In the genomic region with DNA sequence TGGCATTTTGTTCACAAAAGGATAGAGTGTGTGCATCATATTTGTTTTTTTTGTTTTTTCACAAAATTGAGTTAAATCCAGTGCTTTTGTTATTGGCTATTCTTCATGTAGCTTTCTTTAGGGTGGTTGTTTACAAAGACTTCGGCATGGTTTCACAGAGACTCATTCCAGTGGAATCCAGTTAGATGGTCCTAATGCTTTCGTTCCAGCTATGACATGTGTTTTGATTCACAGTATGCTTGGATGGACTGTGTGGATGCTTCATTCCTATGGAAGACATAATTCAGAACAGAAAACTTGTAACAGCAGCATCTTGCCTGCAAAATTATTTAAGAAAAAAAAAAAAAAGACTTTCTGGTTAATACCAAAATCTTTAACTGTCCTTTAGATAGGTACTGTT, we compare ENCODE assay signal across 10 cellular contexts.
A peak's percentile ranks its signal among the peaks of the same experiment; 100 is the strongest.
DNase-seq lines count a peak whose midpoint lies in the region; ATAC-seq and TF ChIP-seq lines count a peak whose summit lies in the region.
"Had no signal": no experiment of that assay in that cellular context is flagged by ENCODE, and none has a peak within 500 bp of the region (broad histone marks: within the 10 kb centered on the region; RNA-seq: fewer than 3 reads in every experiment).

No MANE protein-coding gene starts in this region.

- no peaks in the 10 kb centered on the region for H4K20me1 ChIP-seq in IMR-90 (ENCODE audit: insufficient read depth, low read length)

- no peak overlapping the region for H3K14ac ChIP-seq in IMR-90 (replicated peaks; ENCODE audit: low read depth, low read length)

- H3K36me3 Mint-ChIP-seq in naive B cell: no peaks in the 10 kb centered on the region

- H3K9me3 Mint-ChIP-seq in naive B cell: no peaks in the 10 kb centered on the region

- no peak overlapping the region for H3K9ac ChIP-seq in IMR-90 (ENCODE audit: low read depth, low read length)

- peak overlapping the region; percentile 72 for H2BK5ac ChIP-seq in IMR-90 (ENCODE audit: low read depth, low read length, poor library complexity, severe bottlenecking)

- H3K4me1 ChIP-seq in IMR-90 (ENCODE audit: control insufficient read depth, insufficient read depth, low read length): peaks cover 29% of the 10 kb centered on the region

- H3K56ac ChIP-seq in IMR-90 (ENCODE audit: extremely low read depth, insufficient read depth, low read length): no peak overlapping the region

- H2BK120ac ChIP-seq in IMR-90 (ENCODE audit: low read depth, low read length): peak overlapping the region; percentile 78

- DNase-seq in AG10803 (ENCODE audit: low read depth) (peak; percentile 97), IMR-90 (peak; percentile 95), astrocyte of the spinal cord (ENCODE audit: low read depth, low spot score) (peak; percentile 92), naive B cell (no peak), Right ventricle myocardium inferior (ENCODE audit: missing footprints) (no peak), cortex of kidney (lab: John Stamatoyannopoulos, UW) (no peak), NCI-H1417 (lab: John Stamatoyannopoulos, UW) (no peak)
- DNase-seq: cerebellar nuclear complex had no signal

- H3K4me3 ChIP-seq in AG10803 (ENCODE audit: low read length) (no peak overlapping the region), IMR-90 (ENCODE audit: insufficient read depth, low read depth, low read length) (no peak overlapping the region), astrocyte of the spinal cord (ENCODE audit: low read depth, low read length) (no peak overlapping the region)
- H3K4me3 ChIP-seq: SK-N-MC had no signal

- H3K27ac Mint-ChIP-seq in naive B cell: peak overlapping the region in 5 of 6 donors; percentile 86 to 98 (median 95)

- CTCF ChIA-PET in IMR-90 (lab: Yijun Ruan, JAX): interaction anchor here (0.7 to 1.3 kb wide), 2 partner anchors 25 to 37 kb away, joined by 3 read pairs; no protein-coding TSS in a partner anchor

- dilution Hi-C loops in IMR-90 (cut with HindIII; ENCODE audit: low sequenced_read_pairs, unreplicated experiment): no loop called here

- peak overlapping the region; percentile 80; the same call in 1 of the 2 replicates for H3K4ac ChIP-seq in IMR-90 (ENCODE audit: low read depth, low read length)

- no peak overlapping the region; the same call in 1 of the 2 replicates for H3K27ac ChIP-seq in IMR-90 (ENCODE audit: insufficient read depth, low read length)
- H3K27ac ChIP-seq: SK-N-MC had no signal

- TF ChIP-seq POLR2A in IMR-90 (IDR thresholded peaks at IDR 0.05; ENCODE audit: low read depth, low read length): no peak

- peak overlapping the region; percentile 86; the same call in 1 of the 2 replicates for H4K5ac ChIP-seq in IMR-90 (ENCODE audit: low read depth, low read length)

- H3K23ac ChIP-seq in IMR-90 (ENCODE audit: low read depth, low read length): no peak overlapping the region

- BruUV-seq in IMR-90 (replicated peaks; lab: Mats Ljungman, UMichigan): no TSS peak

- no peaks in the 10 kb centered on the region for H3K27me3 Mint-ChIP-seq in naive B cell

- peak overlapping the region in 1 of 2 experiments; percentile 61; a peak in 1 of 4 replicates for H4K8ac ChIP-seq in IMR-90 (ENCODE audit: low read depth in 2 of 2, low read length in 2 of 2)

- H4K91ac ChIP-seq in IMR-90 (ENCODE audit: insufficient read depth, low read depth, low read length): no peak overlapping the region; the same call in 1 of the 2 replicates

- H2AFZ ChIP-seq in IMR-90 (replicated peaks; ENCODE audit: low read length, poor library complexity): no peak overlapping the region

- peak overlapping the region; percentile 94; the same call in 1 of the 2 replicates for H3K18ac ChIP-seq in IMR-90 (ENCODE audit: low read depth, low read length)

- H3K79me1 ChIP-seq in IMR-90 (ENCODE audit: low read depth in 1 of 2, low read length in 2 of 2): peaks cover 4 to 38% of the 10 kb centered on the region in 2 experiments; a peak in 2 of 4 replicates

- no peaks in the 10 kb centered on the region for H3K27me3 ChIP-seq in IMR-90 (ENCODE audit: control insufficient read depth, insufficient read depth, low read length)

- peak overlapping the region; percentile 47 for H2BK20ac ChIP-seq in IMR-90 (ENCODE audit: low read depth, low read length)

- H3K9me1 ChIP-seq in IMR-90 (ENCODE audit: insufficient read depth, low read length): peaks cover 24% of the 10 kb centered on the region

- no peaks in the 10 kb centered on the region for H3K36me3 ChIP-seq in IMR-90 (ENCODE audit: control insufficient read depth, insufficient read depth, low read length)

- H2BK15ac ChIP-seq in IMR-90 (ENCODE audit: low read depth, low read length): peak overlapping the region; percentile 21; the same call in 2 of the 3 replicates

- intact Hi-C loops in IMR-90 (cut with micrococcal nuclease): loop anchor here (5.0 kb wide), 2 partner anchors 68 to 128 kb away; no protein-coding TSS in a partner anchor
- intact Hi-C loops in Right ventricle myocardium inferior (cut with DNase I): no loop called here

- H2AK5ac ChIP-seq in IMR-90 (ENCODE audit: low read depth, low read length): no peak overlapping the region

- 0% methylated on average over 1 of the region's 2 CpGs; no CpG with 5 or more reads in 1 of the 2 experiments for WGBS in IMR-90 (ENCODE audit: extremely low coverage in 2 of 2, insufficient read length in 1 of 2), 2 experiments

- in situ Hi-C loops in IMR-90 (cut with MboI; ENCODE audit: low sequenced_read_pairs): no loop called here
- in situ Hi-C loops in astrocyte of the spinal cord (cut with HindIII; ENCODE audit: low sequenced_read_pairs): no loop called here

- no peak overlapping the region for H3K4me3 Mint-ChIP-seq in naive B cell

- H3K4me1 Mint-ChIP-seq in naive B cell: peaks cover 22 to 27% (median 24%) of the 10 kb centered on the region in 3 donors

- peak overlapping the region; percentile 77; the same call in 1 of the 2 replicates for H3K4me2 ChIP-seq in IMR-90 (ENCODE audit: low read depth, low read length)

- no peak overlapping the region for H2AK9ac ChIP-seq in IMR-90 (replicated peaks; ENCODE audit: low read depth, low read length, poor library complexity)

- no peaks in the 10 kb centered on the region for H3K9me3 ChIP-seq in IMR-90 (ENCODE audit: control insufficient read depth, insufficient read depth, low read length)

- TF ChIP-seq CTCF in AG10803 (conservative IDR thresholded peaks at IDR 0.05; ENCODE audit: low read length) (no peak), IMR-90 (conservative IDR thresholded peaks at IDR 0.05; ENCODE audit: low read depth, low read length) (no peak), astrocyte of the spinal cord (IDR thresholded peaks at IDR 0.05; ENCODE audit: low read depth, low read length) (no peak)

- no peak; the same call in 1 of the 2 replicates for TF ChIP-seq RAD21 in IMR-90 (IDR thresholded peaks at IDR 0.05; ENCODE audit: low read length)

- ATAC-seq in IMR-90 (ENCODE audit: low read depth) (peak; percentile 86), naive B cell (ENCODE audit: low read depth in 2 of 2) (no peak), HG02884 (IDR thresholded peaks at IDR 0.05; ENCODE audit: unreplicated experiment) (no peak), Right ventricle myocardium inferior (no peak)

- POLR2A ChIA-PET in IMR-90 (lab: Charles Lee; ENCODE audit: unreplicated experiment): no interaction called here

TF ChIP-seq in IMR-90, 13 proteins besides CTCF, POLR2A, EP300 and RAD21:
- peak; percentile 46 for TF ChIP-seq FOS (IDR thresholded peaks at IDR 0.05; ENCODE audit: low read depth, low read length)
- TF ChIP-seq, protein P1, sequence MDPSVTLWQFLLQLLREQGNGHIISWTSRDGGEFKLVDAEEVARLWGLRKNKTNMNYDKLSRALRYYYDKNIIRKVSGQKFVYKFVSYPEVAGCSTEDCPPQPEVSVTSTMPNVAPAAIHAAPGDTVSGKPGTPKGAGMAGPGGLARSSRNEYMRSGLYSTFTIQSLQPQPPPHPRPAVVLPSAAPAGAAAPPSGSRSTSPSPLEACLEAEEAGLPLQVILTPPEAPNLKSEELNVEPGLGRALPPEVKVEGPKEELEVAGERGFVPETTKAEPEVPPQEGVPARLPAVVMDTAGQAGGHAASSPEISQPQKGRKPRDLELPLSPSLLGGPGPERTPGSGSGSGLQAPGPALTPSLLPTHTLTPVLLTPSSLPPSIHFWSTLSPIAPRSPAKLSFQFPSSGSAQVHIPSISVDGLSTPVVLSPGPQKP (IDR thresholded peaks at IDR 0.05; ENCODE audit: borderline replicate concordance, low read depth, low read length): no peak
- no peak for TF ChIP-seq NFE2L2 (IDR thresholded peaks at IDR 0.05; ENCODE audit: low read depth, low read length)
- TF ChIP-seq MAZ (IDR thresholded peaks at IDR 0.05; ENCODE audit: borderline replicate concordance, low read depth, low read length): no peak
- TF ChIP-seq, protein P2, sequence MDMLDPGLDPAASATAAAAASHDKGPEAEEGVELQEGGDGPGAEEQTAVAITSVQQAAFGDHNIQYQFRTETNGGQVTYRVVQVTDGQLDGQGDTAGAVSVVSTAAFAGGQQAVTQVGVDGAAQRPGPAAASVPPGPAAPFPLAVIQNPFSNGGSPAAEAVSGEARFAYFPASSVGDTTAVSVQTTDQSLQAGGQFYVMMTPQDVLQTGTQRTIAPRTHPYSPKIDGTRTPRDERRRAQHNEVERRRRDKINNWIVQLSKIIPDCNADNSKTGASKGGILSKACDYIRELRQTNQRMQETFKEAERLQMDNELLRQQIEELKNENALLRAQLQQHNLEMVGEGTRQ (IDR thresholded peaks at IDR 0.05; ENCODE audit: low read depth, low read length): no peak
- 0 out of 2 replicates have a peak, but pooled peaks have one; percentile 9 for TF ChIP-seq SMC3 (IDR thresholded peaks at IDR 0.05; ENCODE audit: low read depth, low read length)
- no peak for TF ChIP-seq BHLHE40 (IDR thresholded peaks at IDR 0.05; ENCODE audit: low read depth, low read length)
- TF ChIP-seq RFX5 (IDR thresholded peaks at IDR 0.05; ENCODE audit: low read depth, low read length): no peak
- TF ChIP-seq RCOR1 (IDR thresholded peaks at IDR 0.05; ENCODE audit: insufficient replicate concordance, low read length): peak; percentile 8
- no peak for TF ChIP-seq CEBPB (IDR thresholded peaks at IDR 0.05; ENCODE audit: low read depth, low read length)
- TF ChIP-seq MAFK (IDR thresholded peaks at IDR 0.05; ENCODE audit: low read depth, low read length): no peak
- no peak for TF ChIP-seq CHD1 (IDR thresholded peaks at IDR 0.05; ENCODE audit: low read depth, low read length)
- TF ChIP-seq MXI1 (IDR thresholded peaks at IDR 0.05; ENCODE audit: borderline replicate concordance, low read depth, low read length): peak; percentile 58; the same call in 1 of the 2 replicates
TF ChIP-seq in IMR-90: peak in this region for 4.

Comparison
In these comparisons a context has a peak if more than half of its experiments do, and no peak if none do; other contexts are left out.
1. DNase-seq: peak in AG10803 (single experiment), IMR-90 (single experiment) and astrocyte of the spinal cord (single experiment); none in naive B cell (single experiment), Right ventricle myocardium inferior (single experiment), cortex of kidney (single experiment) and NCI-H1417 (0 of 3).